1 cellular context compared by ENCODE assay signal in the genomic region with DNA sequence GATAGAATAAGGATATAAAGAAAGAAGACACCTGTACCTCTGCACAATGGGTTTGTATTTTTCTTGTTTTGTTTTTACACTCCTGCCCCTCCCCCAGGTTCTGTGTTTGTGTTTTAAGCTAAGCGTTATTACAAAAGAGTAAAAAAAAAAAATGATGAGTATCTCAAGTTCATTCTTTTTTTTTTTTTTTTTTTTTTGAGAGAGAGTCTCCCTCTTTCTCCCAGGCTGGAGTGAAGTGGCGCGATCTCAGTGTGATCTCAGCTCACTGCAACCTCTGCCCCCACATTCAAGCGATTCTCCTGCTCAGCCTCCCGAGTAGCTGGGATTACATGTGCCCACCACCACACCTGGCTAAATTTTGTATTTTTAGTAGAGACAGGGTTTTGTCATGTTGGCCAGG.
TF ChIP-seq lines count a peak whose summit lies in the region.

No MANE protein-coding gene starts in this region.

TF ChIP-seq in IMR-90, 13 proteins besides CTCF, POLR2A, EP300 and RAD21 (continued from another document):
- TF ChIP-seq RFX5 (IDR thresholded peaks at IDR 0.05; ENCODE audit: low read depth, low read length) = no peak
- no peak for TF ChIP-seq MAFK (IDR thresholded peaks at IDR 0.05; ENCODE audit: low read depth, low read length)
- no peak for TF ChIP-seq FOS (IDR thresholded peaks at IDR 0.05; ENCODE audit: low read depth, low read length)
